8 cellular contexts compared by ENCODE assay signal in genomic region chr11:82978422-82979099, GRCh38.
A peak's percentile ranks its signal among the peaks of the same experiment; 100 is the strongest.
DNase-seq lines count a peak whose midpoint lies in the region; ATAC-seq and TF ChIP-seq lines count a peak whose summit lies in the region.

No MANE protein-coding gene starts in this region.

- TF ChIP-seq CTCF in BJ (IDR thresholded peaks at IDR 0.05; ENCODE audit: insufficient read depth, low read depth, low read length): no peak
- no peak for TF ChIP-seq CTCF in fibroblast of villous mesenchyme (IDR thresholded peaks at IDR 0.05; ENCODE audit: insufficient read depth, low read depth, low read length)
- TF ChIP-seq CTCF in lower lobe of right lung (IDR thresholded peaks at IDR 0.05): no peak
- TF ChIP-seq CTCF in testis (IDR thresholded peaks at IDR 0.05): no peak

- no peaks in the 10 kb centered on the region for H3K4me1 ChIP-seq in lower lobe of right lung
- no peaks in the 10 kb centered on the region for H3K4me1 ChIP-seq in testis

- TF ChIP-seq POLR2A in testis (IDR thresholded peaks at IDR 0.05): no peak

- H3K4me3 ChIP-seq in BJ (ENCODE audit: low read depth, low read length) (no peak overlapping the region), fibroblast of villous mesenchyme (ENCODE audit: low read depth, low read length) (no peak overlapping the region), lower lobe of right lung (no peak overlapping the region), testis (no peak overlapping the region)

- no peaks in the 10 kb centered on the region for H3K9me3 ChIP-seq in lower lobe of right lung
- H3K9me3 ChIP-seq in testis: no peaks in the 10 kb centered on the region

- ATAC-seq in GM21360 (IDR thresholded peaks at IDR 0.05; ENCODE audit: unreplicated experiment) (peak; percentile 43), lower lobe of right lung (no peak)

- H3K27me3 ChIP-seq in BJ (ENCODE audit: control insufficient read depth, insufficient read depth, low read length) (no peaks in the 10 kb centered on the region), lower lobe of right lung (ENCODE audit: low read depth) (no peaks in the 10 kb centered on the region), testis (no peaks in the 10 kb centered on the region)

- WGBS in testis, 2 donors: 88 to 92% methylated on average over 6 of the region's 6 CpGs

- H3K27ac ChIP-seq in lower lobe of right lung: no peak overlapping the region
- no peak overlapping the region for H3K27ac ChIP-seq in testis

- intact Hi-C loops in lower lobe of right lung (cut with DNase I) (no loop called here), testis (cut with DNase I; ENCODE audit: low total_unique reads) (no loop called here)

- H3K36me3 ChIP-seq in BJ (ENCODE audit: control insufficient read depth, insufficient read depth, low read length) (peaks cover 4% of the 10 kb centered on the region; the same call in 1 of the 2 replicates), lower lobe of right lung (peaks cover 18% of the 10 kb centered on the region), testis (ENCODE audit: low read depth, missing control alignments) (no peaks in the 10 kb centered on the region)

- POLR2A ChIA-PET in BJ (lab: Charles Lee): no interaction called here

- DNase-seq in BJ (ENCODE audit: low read depth): peak; percentile 59
- peak; percentile 88 for DNase-seq in RPMI7951 (ENCODE audit: low read depth)
- peak; percentile 79 for DNase-seq in fibroblast of villous mesenchyme (ENCODE audit: low read depth)
- no peak for DNase-seq in lower lobe of right lung
- no peak for DNase-seq in SKM-1 (lab: John Stamatoyannopoulos, UW; ENCODE audit: unreplicated experiment)
- no peak for DNase-seq in testis
- DNase-seq in middle frontal gyrus (ENCODE audit: extremely low spot score, low spot score): no peak

- CTCF ChIA-PET in BJ (lab: Yijun Ruan, JAX): no interaction called here

Comparison
In these comparisons a context has a peak if more than half of its experiments do, and no peak if none do; other contexts are left out.
1. DNase-seq: peak in BJ (single experiment), RPMI7951 (single experiment) and fibroblast of villous mesenchyme (single experiment); none in lower lobe of right lung (single experiment), SKM-1 (single experiment), testis (single experiment) and middle frontal gyrus (single experiment).